Comparison of ENCODE assay signal across 1 cellular context in genomic region chr9:95457769-95458168, GRCh38.
TF ChIP-seq lines count a peak whose summit lies in the region.

No MANE protein-coding gene starts in this region.

TF ChIP-seq in IMR-90, 13 proteins besides CTCF, POLR2A, EP300 and RAD21 (continued from another document):
- TF ChIP-seq RCOR1 (IDR thresholded peaks at IDR 0.05; ENCODE audit: insufficient replicate concordance, low read length), result peak; percentile 74
